In genomic region chr3:184566441-184567414, GRCh38 we compare ENCODE assay signal across 11 cellular contexts. TPM values are rescaled to one million over a fixed set of nuclear protein-coding genes. Genes with fewer than 3 reads are reported as not detected.
DNase-seq lines count a peak whose midpoint lies in the region; ATAC-seq and TF ChIP-seq lines count a peak whose summit lies in the region.
"Had no signal": no experiment of that assay in that cellular context is flagged by ENCODE, and none has a peak within 500 bp of the region (broad histone marks: within the 10 kb centered on the region; RNA-seq: fewer than 3 reads in every experiment).

No MANE protein-coding gene starts in this region.

- H3K27ac ChIP-seq in spleen: no peak overlapping the region
- no peak overlapping the region for H3K27ac ChIP-seq in Karpas-422 (ENCODE audit: low read length)

- no peak overlapping the region for H3K4me3 Mint-ChIP-seq in HFFc6

- H2AFZ ChIP-seq in Karpas-422 (ENCODE audit: low read length): no peak overlapping the region

- H3K27ac Mint-ChIP-seq in HFFc6: peak overlapping the region; percentile 76

- H3K4me2 ChIP-seq in Karpas-422 (ENCODE audit: low read depth, low read length, poor library complexity, severe bottlenecking): no peak overlapping the region

- H3K4me3 ChIP-seq in adipocyte (ENCODE audit: low read length) (no peak overlapping the region), spleen (no peak overlapping the region), Karpas-422 (ENCODE audit: low read length) (no peak overlapping the region)

- no peaks in the 10 kb centered on the region for H3K9me2 ChIP-seq in Karpas-422 (replicated peaks; ENCODE audit: insufficient read depth, low read length)

- no peaks in the 10 kb centered on the region for H3K9me3 ChIP-seq in adipocyte (ENCODE audit: control insufficient read depth, low read length)
- no peaks in the 10 kb centered on the region for H3K9me3 ChIP-seq in spleen
- no peaks in the 10 kb centered on the region for H3K9me3 ChIP-seq in Karpas-422 (ENCODE audit: low read length)

- H3K4me1 ChIP-seq in adipocyte (ENCODE audit: control insufficient read depth, insufficient read depth, low read length): peaks cover 37% of the 10 kb centered on the region
- peaks cover 10 to 50% (median 26%) of the 10 kb centered on the region in 6 donors for H3K4me1 ChIP-seq in spleen
- H3K4me1 ChIP-seq in Karpas-422 (ENCODE audit: low read length): peaks cover 4% of the 10 kb centered on the region

- intact Hi-C loops in left colon (cut with DNase I, micrococcal nuclease): no loop called here
- intact Hi-C loops in spleen (cut with DNase I; ENCODE audit: low total_unique reads): no loop called here

- no peaks in the 10 kb centered on the region for H3K27me3 Mint-ChIP-seq in HFFc6 (ENCODE audit: insufficient read depth)

- no peak for TF ChIP-seq POLR2A in spleen (IDR thresholded peaks at IDR 0.05)

- DNase-seq in HFFc6 (no peak), adipocyte (ENCODE audit: low read depth) (no peak), left colon (peak; percentile 86 to 92), spleen (peak; percentile 58), Karpas-422 (no peak), NCI-H2107 treated with DMSO at 0.1 percent for 48 hours (lab: John Stamatoyannopoulos, UW; ENCODE audit: unreplicated experiment) (no peak), NOMO-1 treated with DMSO at 0.1 percent for 48 hours (lab: John Stamatoyannopoulos, UW; ENCODE audit: unreplicated experiment) (no peak)
- no peak for DNase-seq in stimulated activated CD4-positive, alpha-beta T cell treated with anti-CD3 and anti-CD28 coated beads, Interleukin-2, amount 100 ng/mL, for 48 hours
- DNase-seq: MV-4-11; stimulated activated CD8-positive, alpha-beta memory T cell treated with anti-CD3 and anti-CD28 coated beads, Interleukin-4, amount 100 ng/mL, for 48 hours had no signal

- no peaks in the 10 kb centered on the region for H3K9me3 Mint-ChIP-seq in HFFc6

- H4K20me1 ChIP-seq in Karpas-422 (ENCODE audit: insufficient read depth, low read depth, low read length): no peaks in the 10 kb centered on the region

- peak; percentile 69 for ATAC-seq in left colon
- ATAC-seq: right cardiac atrium had no signal

- H3K9ac ChIP-seq in adipocyte (ENCODE audit: low read length) (peak overlapping the region; percentile 75), Karpas-422 (ENCODE audit: low read length) (no peak overlapping the region)

- 71 to 88% (median 82%) methylated on average over 10 to 14 of the region's 14 CpGs for WGBS in spleen, 5 donors

- no peaks in the 10 kb centered on the region for H3K36me3 ChIP-seq in adipocyte (ENCODE audit: control insufficient read depth, insufficient read depth, low read length, severe bottlenecking)
- no peaks in the 10 kb centered on the region for H3K36me3 ChIP-seq in spleen
- H3K36me3 ChIP-seq in Karpas-422 (ENCODE audit: insufficient read depth, low read length): no peaks in the 10 kb centered on the region

- H3K36me3 Mint-ChIP-seq in HFFc6 (ENCODE audit: low read depth): no peaks in the 10 kb centered on the region

- H3K79me2 ChIP-seq in Karpas-422 (ENCODE audit: low read length): no peaks in the 10 kb centered on the region

- TF ChIP-seq CTCF in HFFc6 (IDR thresholded peaks at IDR 0.05) (no peak), spleen (IDR thresholded peaks at IDR 0.05 in 8 of 11, conservative IDR thresholded peaks at IDR 0.05 in 3 of 11) (no peak)

- H3K4me1 Mint-ChIP-seq in HFFc6 (ENCODE audit: low read depth): peaks cover 65% of the 10 kb centered on the region

- H3K27me3 ChIP-seq in adipocyte (replicated peaks; ENCODE audit: control insufficient read depth, insufficient read depth, low read length): no peaks in the 10 kb centered on the region
- peaks cover 0 to 68% (median 23%) of the 10 kb centered on the region in 7 donors for H3K27me3 ChIP-seq in spleen (replicated peaks in 1 of 7)
- H3K27me3 ChIP-seq in Karpas-422 (ENCODE audit: low read length): no peaks in the 10 kb centered on the region

RNA-seq across cellular contexts. Expression of gene EPHB3, which starts 5.1 kb away (rescaled TPM):
- 1 to 10 TPM; 3.0 to 6.6 (median 3.6) TPM for total RNA-seq in HFFc6 (2021; fragmentation: NEBNext Ultra II Directional; extraction: Animal tissue kit (Norgen Biotek cat#: 25700))
- total RNA-seq in left colon (10 to 100 TPM; 29.2 to 32.9 TPM), spleen (1 to 10 TPM in 4 of 7 donors, under 1 TPM in 3; 0.23 to 2.3 (median 1.3) TPM)
- polyA plus RNA-seq in spleen: under 1 TPM; 0.48 to 0.98 (median 0.52) TPM
- total RNA-seq in Karpas-422 (2014; rRNA removed; shearing (Covaris generic); ENCODE audit: low replicate concordance): not detected in 2 replicates

Comparison
In these comparisons a context has a peak if more than half of its experiments do, and no peak if none do; other contexts are left out.
1. DNase-seq: peak in left colon (2 of 2) and spleen (single experiment); none in HFFc6 (single experiment), adipocyte (single experiment), stimulated activated CD4-positive, alpha-beta T cell treated with anti-CD3 and anti-CD28 coated beads, Interleukin-2, amount 100 ng/mL, for 48 hours (0 of 2), Karpas-422 (single experiment), NCI-H2107 treated with DMSO at 0.1 percent for 48 hours (single experiment) and NOMO-1 treated with DMSO at 0.1 percent for 48 hours (single experiment).